ENCODE assay signal across 1 cellular context in the genomic region with DNA sequence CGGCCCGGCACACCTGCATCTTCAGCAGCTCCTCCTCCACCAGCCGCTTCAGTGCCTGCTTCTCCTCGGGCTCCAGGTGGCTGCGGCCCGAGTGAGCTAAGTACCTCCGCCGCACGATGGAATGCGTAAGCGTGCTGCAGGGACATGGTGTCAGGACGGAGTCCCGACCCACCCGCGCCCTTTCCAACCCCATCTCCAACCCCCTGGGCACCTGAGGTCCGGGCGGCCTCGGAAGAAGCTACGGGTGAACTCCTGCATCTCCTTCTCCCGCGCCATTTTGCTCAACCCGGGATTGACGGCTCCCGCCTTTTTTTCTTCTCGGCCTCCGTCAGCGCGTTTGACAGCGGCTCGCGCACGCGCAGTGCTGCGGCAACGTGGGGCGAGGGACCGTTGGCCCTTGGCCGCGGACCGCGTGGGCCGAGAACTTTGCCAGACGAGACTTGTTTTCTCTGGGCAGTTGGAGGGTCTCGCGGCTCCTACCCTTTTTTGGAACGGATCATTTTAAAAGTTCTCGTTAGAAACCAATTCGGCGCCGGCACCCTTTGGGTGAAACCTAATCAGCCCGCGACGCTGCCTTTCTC.
TF ChIP-seq lines count a peak whose summit lies in the region.

TSS of gene HIRIP3 (minus strand) at position 288 of the 581 bp plus-strand sequence. CDS start at position 276, 12 bp downstream.

TF ChIP-seq in K562, 482 proteins besides CTCF, POLR2A, EP300 and RAD21 (continued from another document and continues in another):
- no peak for TF ChIP-seq CHAMP1 (IDR thresholded peaks at IDR 0.05)
- TF ChIP-seq THRB (CRISPR knock-in tag; conservative IDR thresholded peaks at IDR 0.05) = no peak
- TF ChIP-seq TBP (optimal IDR thresholded peaks at IDR 0.05; ENCODE audit: low read depth, low read length) = peak; percentile 79
- no peak for TF ChIP-seq POLR3G (IDR thresholded peaks at IDR 0.05; ENCODE audit: extremely low read depth, insufficient read length, insufficient replicate concordance)
- TF ChIP-seq PRPF4 (IDR thresholded peaks at IDR 0.05; ENCODE audit: insufficient read depth, low read depth, low read length, poor library complexity, severe bottlenecking) = no peak
- TF ChIP-seq ZNF324 (CRISPR knock-in tag; IDR thresholded peaks at IDR 0.05) = no peak
- TF ChIP-seq ETS2 (tag; IDR thresholded peaks at IDR 0.05; ENCODE audit: borderline replicate concordance, poor library complexity, severe bottlenecking) = no peak
- TF ChIP-seq XRCC4 (IDR thresholded peaks at IDR 0.05; ENCODE audit: extremely low read depth, insufficient read depth, insufficient read length) = no peak
- no peak for TF ChIP-seq ZNF133 (CRISPR knock-in tag; IDR thresholded peaks at IDR 0.05)
- no peak for TF ChIP-seq ZC3H4 (CRISPR knock-in tag; IDR thresholded peaks at IDR 0.05; ENCODE audit: borderline replicate concordance)
- TF ChIP-seq ZNF431 (CRISPR knock-in tag; IDR thresholded peaks at IDR 0.05) = no peak
- TF ChIP-seq, protein P1, sequence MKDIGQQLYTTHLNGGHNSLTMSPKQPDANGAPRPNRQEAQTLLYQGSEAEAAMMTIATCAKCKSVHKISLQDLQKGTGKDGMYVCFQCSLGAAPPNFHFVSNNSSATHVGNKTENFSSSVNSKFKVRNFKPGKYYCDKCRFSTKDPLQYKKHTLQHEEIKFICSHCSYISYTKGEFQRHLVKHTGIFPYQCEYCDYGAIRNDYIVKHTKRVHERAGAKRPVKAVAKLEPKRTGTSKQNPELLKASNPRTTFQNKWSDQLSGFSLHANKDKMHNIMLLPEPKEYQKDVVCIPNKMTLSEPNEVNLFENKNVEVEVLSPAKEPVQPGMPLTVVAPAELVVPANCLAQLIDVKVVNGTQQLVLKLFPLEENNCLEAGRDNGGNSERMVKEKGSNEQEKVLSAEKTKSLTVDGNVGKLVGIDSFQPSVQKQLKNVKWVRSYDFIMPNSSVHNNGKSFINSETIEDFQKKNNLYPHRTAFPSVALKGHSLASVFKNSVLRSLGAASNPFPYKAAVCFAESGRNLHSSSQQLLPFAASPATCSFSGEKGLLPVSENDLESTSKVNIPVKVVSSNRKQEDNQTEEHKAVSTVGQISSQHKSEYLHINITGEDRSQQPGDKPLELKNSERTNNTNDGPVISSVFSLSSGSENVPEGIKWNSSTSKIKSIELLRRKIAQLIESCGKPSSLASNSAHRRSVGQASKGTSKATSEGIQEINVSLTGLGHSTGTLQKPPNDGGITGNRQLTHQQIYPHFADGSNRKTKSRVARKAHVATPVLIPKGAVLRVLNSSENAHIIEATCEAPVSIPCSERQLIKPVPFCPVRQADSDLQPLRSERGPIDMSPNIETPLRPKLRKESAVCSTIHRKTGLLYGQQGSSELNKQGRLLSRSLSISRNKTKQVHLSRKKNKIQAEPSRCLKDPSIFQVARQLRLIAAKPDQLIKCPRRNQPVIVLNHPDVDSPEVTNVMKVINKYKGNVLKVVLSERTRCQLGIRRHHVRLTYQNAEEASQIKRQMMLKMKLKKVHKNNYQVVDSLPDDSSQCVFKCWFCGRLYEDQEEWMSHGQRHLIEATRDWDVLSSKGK (CRISPR knock-in tag; IDR thresholded peaks at IDR 0.05) = no peak
- TF ChIP-seq PTRF (tag; IDR thresholded peaks at IDR 0.05) = no peak
- TF ChIP-seq PHF21A (IDR thresholded peaks at IDR 0.05; ENCODE audit: borderline replicate concordance, low read depth) = no peak
- no peak for TF ChIP-seq TBL1XR1 (IDR thresholded peaks at IDR 0.05; ENCODE audit: low read length in 2 of 2)
- TF ChIP-seq HIVEP1 (CRISPR knock-in tag; IDR thresholded peaks at IDR 0.05) = no peak
- no peak for TF ChIP-seq ZFP91 (CRISPR knock-in tag; IDR thresholded peaks at IDR 0.05)
- TF ChIP-seq XRCC3 (IDR thresholded peaks at IDR 0.05) = no peak
- peak; percentile 85 for TF ChIP-seq TAF7 (tag; IDR thresholded peaks at IDR 0.05)
- TF ChIP-seq SNIP1 (IDR thresholded peaks at IDR 0.05; ENCODE audit: low read depth) = no peak
- no peak; the same call in 1 of the 2 replicates for TF ChIP-seq FOSL1 (tag; conservative IDR thresholded peaks at IDR 0.05)
- TF ChIP-seq PHB2 (IDR thresholded peaks at IDR 0.05; ENCODE audit: low read depth) = no peak
- no peak for TF ChIP-seq KAT2B (IDR thresholded peaks at IDR 0.05; ENCODE audit: low read depth, low read length)
- no peak for TF ChIP-seq NCOA2 (IDR thresholded peaks at IDR 0.05; ENCODE audit: partially characterized antibody in 2 of 2)
- no peak for TF ChIP-seq MTA1 (IDR thresholded peaks at IDR 0.05; ENCODE audit: borderline replicate concordance)
- 0 out of 2 replicates have a peak, but pooled peaks have one; percentile 13 for TF ChIP-seq GABPB1 (CRISPR knock-in tag; IDR thresholded peaks at IDR 0.05)
- TF ChIP-seq ZNF23 (CRISPR knock-in tag; IDR thresholded peaks at IDR 0.05) = no peak
- TF ChIP-seq ZNF41 (CRISPR knock-in tag; conservative IDR thresholded peaks at IDR 0.05) = no peak
- TF ChIP-seq NEUROD1 (IDR thresholded peaks at IDR 0.05; ENCODE audit: borderline replicate concordance, low read depth, low read length, partially characterized antibody) = no peak
- TF ChIP-seq EP400 (IDR thresholded peaks at IDR 0.05) = peak; percentile 97
- TF ChIP-seq SMARCE1 (IDR thresholded peaks at IDR 0.05) = no peak
- TF ChIP-seq SETDB1 (IDR thresholded peaks at IDR 0.05; ENCODE audit: low read length) = no peak
- TF ChIP-seq ZNF354B (CRISPR knock-in tag; IDR thresholded peaks at IDR 0.05) = no peak
- peak; percentile 17; the same call in 1 of the 2 replicates for TF ChIP-seq FOXK1 (CRISPR knock-in tag; IDR thresholded peaks at IDR 0.05; ENCODE audit: borderline replicate concordance)
- no peak for TF ChIP-seq NR2C2 (CRISPR knock-in tag; IDR thresholded peaks at IDR 0.05)
- TF ChIP-seq NR2C2 (tag; IDR thresholded peaks at IDR 0.05) = no peak
- TF ChIP-seq ZNF717 (CRISPR knock-in tag; IDR thresholded peaks at IDR 0.05) = no peak
- TF ChIP-seq RBBP5 (IDR thresholded peaks at IDR 0.05; ENCODE audit: borderline replicate concordance, insufficient read depth, low read length, poor library complexity, severe bottlenecking) = peak; percentile 35
- no peak for TF ChIP-seq ZNF347 (CRISPR knock-in tag; IDR thresholded peaks at IDR 0.05; ENCODE audit: low read depth)
- no peak for TF ChIP-seq TCFL5 (CRISPR knock-in tag; conservative IDR thresholded peaks at IDR 0.05)
- no peak for TF ChIP-seq SMAD1 (IDR thresholded peaks at IDR 0.05; ENCODE audit: low read depth, low read length, partially characterized antibody)
- peak in 1 of 2 experiments; percentile 91; a peak in 2 of 4 replicates for TF ChIP-seq TEAD1 (CRISPR knock-in tag; IDR thresholded peaks at IDR 0.05)
- peak; percentile 24; the same call in 1 of the 2 replicates for TF ChIP-seq ZNF12 (CRISPR knock-in tag; IDR thresholded peaks at IDR 0.05)
- TF ChIP-seq NELFE (IDR thresholded peaks at IDR 0.05; ENCODE audit: insufficient read depth, insufficient read length) = no peak
- no peak for TF ChIP-seq TRIM28 (IDR thresholded peaks at IDR 0.05)
- TF ChIP-seq ZNF668 (CRISPR knock-in tag; IDR thresholded peaks at IDR 0.05) = no peak
- TF ChIP-seq KDM4B (IDR thresholded peaks at IDR 0.05; ENCODE audit: borderline replicate concordance in 2 of 2, low read depth in 1 of 2) = 0 out of 4 replicates have a peak, but pooled peaks of 1 of the 2 experiments have one; percentile 70
- TF ChIP-seq ZFPM2 (CRISPR knock-in tag; IDR thresholded peaks at IDR 0.05) = no peak
- TF ChIP-seq RBM15 (IDR thresholded peaks at IDR 0.05; ENCODE audit: insufficient read depth, low read length) = no peak
- TF ChIP-seq SRSF1 (IDR thresholded peaks at IDR 0.05; ENCODE audit: low read depth, low read length) = no peak
- 0 out of 2 replicates have a peak, but pooled peaks have one; percentile 21 for TF ChIP-seq NR3C1 (CRISPR knock-in tag; IDR thresholded peaks at IDR 0.05)
- TF ChIP-seq MEF2D (tag; conservative IDR thresholded peaks at IDR 0.05; ENCODE audit: low read depth) = no peak
- TF ChIP-seq MECOM (CRISPR knock-in tag; IDR thresholded peaks at IDR 0.05) = no peak
- TF ChIP-seq GABPB2 (CRISPR knock-in tag; conservative IDR thresholded peaks at IDR 0.05) = no peak
- TF ChIP-seq ZNF696 (CRISPR knock-in tag; conservative IDR thresholded peaks at IDR 0.05) = no peak; the same call in 1 of the 2 replicates
- TF ChIP-seq, protein P2, sequence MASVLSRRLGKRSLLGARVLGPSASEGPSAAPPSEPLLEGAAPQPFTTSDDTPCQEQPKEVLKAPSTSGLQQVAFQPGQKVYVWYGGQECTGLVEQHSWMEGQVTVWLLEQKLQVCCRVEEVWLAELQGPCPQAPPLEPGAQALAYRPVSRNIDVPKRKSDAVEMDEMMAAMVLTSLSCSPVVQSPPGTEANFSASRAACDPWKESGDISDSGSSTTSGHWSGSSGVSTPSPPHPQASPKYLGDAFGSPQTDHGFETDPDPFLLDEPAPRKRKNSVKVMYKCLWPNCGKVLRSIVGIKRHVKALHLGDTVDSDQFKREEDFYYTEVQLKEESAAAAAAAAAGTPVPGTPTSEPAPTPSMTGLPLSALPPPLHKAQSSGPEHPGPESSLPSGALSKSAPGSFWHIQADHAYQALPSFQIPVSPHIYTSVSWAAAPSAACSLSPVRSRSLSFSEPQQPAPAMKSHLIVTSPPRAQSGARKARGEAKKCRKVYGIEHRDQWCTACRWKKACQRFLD (CRISPR knock-in tag; IDR thresholded peaks at IDR 0.05) = peak; percentile 96; the same call in 1 of the 2 replicates
- no peak for TF ChIP-seq MIER1 (IDR thresholded peaks at IDR 0.05; ENCODE audit: low read depth)
- TF ChIP-seq ZNF174 (CRISPR knock-in tag; IDR thresholded peaks at IDR 0.05) = no peak
- no peak for TF ChIP-seq ELF4 (CRISPR knock-in tag; IDR thresholded peaks at IDR 0.05)
- no peak for TF ChIP-seq PRMT5 (CRISPR knock-in tag; IDR thresholded peaks at IDR 0.05)
- no peak for TF ChIP-seq ETV1 (tag; conservative IDR thresholded peaks at IDR 0.05; ENCODE audit: low read depth)
- no peak for TF ChIP-seq TSC22D4 (tag; IDR thresholded peaks at IDR 0.05)
